Comparison of ENCODE assay signal across 13 cellular contexts in the genomic region with DNA sequence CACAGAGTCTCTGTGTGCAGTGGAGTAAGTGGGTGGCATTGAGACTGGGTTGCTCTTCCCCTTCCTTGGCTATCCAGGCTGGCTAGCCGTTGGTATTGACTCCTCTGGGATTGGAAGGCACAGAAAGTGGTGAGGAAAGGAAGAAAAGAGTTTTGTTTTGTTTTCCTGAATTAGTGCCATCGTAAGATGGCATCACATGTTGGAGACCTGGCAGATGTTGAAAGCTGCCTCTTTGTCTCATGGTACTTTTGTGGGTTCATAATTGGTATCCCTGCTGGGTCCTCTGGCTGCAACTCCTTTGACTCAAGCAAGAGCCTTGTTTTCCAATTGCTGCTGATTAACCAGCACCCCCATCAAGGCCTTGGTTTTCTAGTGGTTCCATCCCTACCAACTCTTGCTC.
DNase-seq lines count a peak whose midpoint lies in the region; ATAC-seq, FAIRE-seq and TF ChIP-seq lines count a peak whose summit lies in the region.
"Had no signal": no experiment of that assay in that cellular context is flagged by ENCODE, and none has a peak within 500 bp of the region (broad histone marks: within the 10 kb centered on the region; RNA-seq: fewer than 3 reads in every experiment).

No MANE protein-coding gene starts in this region.

- POLR2A ChIA-PET in A549 (lab: Yijun Ruan, JAX) = no interaction called here

- H3K79me1 ChIP-seq in mesendoderm (ENCODE audit: low read length) = no peaks in the 10 kb centered on the region

- no peak overlapping the region for H3K23ac ChIP-seq in mesendoderm (ENCODE audit: low read length)

- no peaks in the 10 kb centered on the region for H3K36me3 ChIP-seq in mesendoderm (ENCODE audit: control insufficient read depth, insufficient read depth, low read length)
- no peaks in the 10 kb centered on the region for H3K36me3 ChIP-seq in suprapubic skin
- H3K36me3 ChIP-seq: BLaER1, HAP-1 had no signal

- H2BK5ac ChIP-seq in mesendoderm (ENCODE audit: low read length) = no peak overlapping the region

- H3K9ac ChIP-seq in mesendoderm (ENCODE audit: low read length) = no peak overlapping the region
- H3K9ac ChIP-seq: BLaER1 had no signal

- H3K4me2 ChIP-seq in A549 (no peak overlapping the region), mesendoderm (ENCODE audit: low read length) (no peak overlapping the region)
- H3K4me2 ChIP-seq: BLaER1 had no signal

- no peak for ATAC-seq in A549

- no peak overlapping the region for H4K5ac ChIP-seq in mesendoderm (ENCODE audit: low read length)

- no peak for TF ChIP-seq EP300 in A549 (IDR thresholded peaks at IDR 0.05)
- TF ChIP-seq EP300 in suprapubic skin (IDR thresholded peaks at IDR 0.05) = no peak

- no peak overlapping the region for H3K56ac ChIP-seq in mesendoderm (ENCODE audit: low read length)

- 0 out of 3 replicates have a peak, but pooled peaks cover 6% of the 10 kb centered on the region for H3K9me3 ChIP-seq in A549
- H3K9me3 ChIP-seq in suprapubic skin = no peaks in the 10 kb centered on the region
- H3K9me3 ChIP-seq: BLaER1, HAP-1 had no signal

- no peak overlapping the region for H4K8ac ChIP-seq in mesendoderm (ENCODE audit: low read depth, low read length)

- FAIRE-seq in A549 (lab: Jason Lieb, UNC) (no peak), frontal cortex (lab: Jason Lieb, UNC) (no peak)
- FAIRE-seq: G401.6, GM12891 had no signal

- no peak for DNase-seq in A549 (ENCODE audit: low read depth in 1 of 2, low spot score in 1 of 2)
- DNase-seq in Ammon's horn (ENCODE audit: low spot score) = peak; percentile 56
- peak in 31 of 58 donors; percentile 7 to 83 (median 48) for DNase-seq in anterior cingulate cortex (lab: John Stamatoyannopoulos, UW)
- DNase-seq in mesendoderm = no peak
- no peak for DNase-seq in GM20000 (ENCODE audit: low spot score)
- no peak for DNase-seq in frontal cortex (ENCODE audit: low spot score in 2 of 2)
- no peak for DNase-seq in suprapubic skin (ENCODE audit: low spot score in 2 of 2)
- DNase-seq: DMS79, GOT3 had no signal

- H3K4me3 ChIP-seq in A549 (no peak overlapping the region), mesendoderm (ENCODE audit: low read length) (no peak overlapping the region), suprapubic skin (no peak overlapping the region)
- H3K4me3 ChIP-seq: BLaER1, HAP-1 had no signal

- no peak overlapping the region for H2BK120ac ChIP-seq in mesendoderm (ENCODE audit: low read depth, low read length)

- H3K4ac ChIP-seq in mesendoderm (ENCODE audit: low read depth, low read length) = no peak overlapping the region

- CTCF ChIA-PET in A549 (lab: Yijun Ruan, JAX) = interaction anchor here (1.3 to 1.6 kb wide), 2 partner anchors 61 to 210 kb away, joined by 3 to 5 read pairs; no protein-coding TSS in a partner anchor

- TF ChIP-seq CTCF in A549 (IDR thresholded peaks at IDR 0.05) = no peak
- TF ChIP-seq CTCF in GM20000 (IDR thresholded peaks at IDR 0.05; ENCODE audit: extremely low read depth, missing control alignments) = no peak
- no peak for TF ChIP-seq CTCF in suprapubic skin (IDR thresholded peaks at IDR 0.05)

- no peak overlapping the region for H2AK5ac ChIP-seq in mesendoderm (ENCODE audit: low read length)

- H3K27me3 ChIP-seq in mesendoderm (ENCODE audit: insufficient read depth, low read length, poor library complexity) = no peaks in the 10 kb centered on the region
- no peaks in the 10 kb centered on the region for H3K27me3 ChIP-seq in suprapubic skin
- H3K27me3 ChIP-seq: BLaER1 had no signal

- TF ChIP-seq POLR2A in A549 (IDR thresholded peaks at IDR 0.05; ENCODE audit: low read length) = no peak
- no peak for TF ChIP-seq POLR2A in suprapubic skin (IDR thresholded peaks at IDR 0.05)

- TF ChIP-seq RAD21 in A549 (conservative IDR thresholded peaks at IDR 0.05 in 1 of 2, IDR thresholded peaks at IDR 0.05 in 1 of 2) = no peak

- peak overlapping the region; percentile 57 for H2BK15ac ChIP-seq in mesendoderm (replicated peaks; ENCODE audit: low read depth)

- no peaks in the 10 kb centered on the region for H3K79me2 ChIP-seq in mesendoderm (ENCODE audit: control insufficient read depth, insufficient read depth, low read length)

- WGBS in A549 (ENCODE audit: missing lambda C conversion rate) = 92% methylated on average over 2 of the region's 2 CpGs
- no CpG with 5 or more reads among the region's 2 CpGs for WGBS in mesendoderm (ENCODE audit: extremely low coverage, insufficient coverage, low lambda C conversion rate)
- 83% methylated on average over 2 of the region's 2 CpGs for WGBS in suprapubic skin

- H3K4me1 ChIP-seq in A549 (peaks cover 42% of the 10 kb centered on the region), mesendoderm (ENCODE audit: control insufficient read depth, low read depth, low read length) (no peaks in the 10 kb centered on the region), suprapubic skin (peaks cover 11% of the 10 kb centered on the region)
- H3K4me1 ChIP-seq: HAP-1 had no signal

- H3K27ac ChIP-seq in A549 (peak overlapping the region in 1 of 2 experiments; percentile 84; a peak in 3 of 6 replicates), mesendoderm (ENCODE audit: low read depth, low read length) (no peak overlapping the region), suprapubic skin (no peak overlapping the region)
- H3K27ac ChIP-seq: BLaER1 had no signal

- peak overlapping the region; percentile 7 for H3K18ac ChIP-seq in mesendoderm (ENCODE audit: low read length)

TF ChIP-seq in A549, 52 proteins besides CTCF, POLR2A, EP300 and RAD21:
- peak; percentile 50; the same call in 1 of the 2 replicates for TF ChIP-seq EHMT2 (IDR thresholded peaks at IDR 0.05; ENCODE audit: low read depth)
- TF ChIP-seq HOXB13 (CRISPR knock-in tag; IDR thresholded peaks at IDR 0.05; ENCODE audit: low read depth) = no peak
- no peak for TF ChIP-seq HMGXB4 (CRISPR knock-in tag; IDR thresholded peaks at IDR 0.05; ENCODE audit: borderline replicate concordance)

Comparison
In these comparisons a context has a peak if more than half of its experiments do, and no peak if none do; other contexts are left out.
1. DNase-seq: peak in Ammon's horn (single experiment) and anterior cingulate cortex (31 of 58); none in A549 (0 of 2), mesendoderm (single experiment), GM20000 (single experiment), frontal cortex (0 of 2) and suprapubic skin (0 of 2).